In genomic region chr11:34355726-34356125, GRCh38 we compare ENCODE assay signal across 10 cellular contexts. TPM values are rescaled to one million over a fixed set of nuclear protein-coding genes. Genes with fewer than 3 reads are reported as not detected.
DNase-seq lines count a peak whose midpoint lies in the region; ATAC-seq and TF ChIP-seq lines count a peak whose summit lies in the region.
"Had no signal": no experiment of that assay in that cellular context is flagged by ENCODE, and none has a peak within 500 bp of the region (broad histone marks: within the 10 kb centered on the region; RNA-seq: fewer than 3 reads in every experiment).

No MANE protein-coding gene starts in this region.

- H3K79me1 ChIP-seq in H9 (ENCODE audit: insufficient read depth, low read depth, low read length, poor library complexity, severe bottlenecking) = no peaks in the 10 kb centered on the region

- no peak overlapping the region for H2BK12ac ChIP-seq in H9 (ENCODE audit: insufficient read length, low read depth, low read length)

- no peak overlapping the region for H4K91ac ChIP-seq in H9 (ENCODE audit: insufficient read length, low read depth, low read length)

- H2BK15ac ChIP-seq in H9 (ENCODE audit: low read depth, low read length) = no peak overlapping the region

- no peak overlapping the region for H2AK5ac ChIP-seq in H9 (ENCODE audit: insufficient read length, low read length)

- no peak overlapping the region for H3K27ac Mint-ChIP-seq in H9

- TF ChIP-seq CTCF in AG04450 (IDR thresholded peaks at IDR 0.05; ENCODE audit: low read depth, low read length) (no peak), H9 (conservative IDR thresholded peaks at IDR 0.05) (no peak), mammary epithelial cell (conservative IDR thresholded peaks at IDR 0.05 in 1 of 2, IDR thresholded peaks at IDR 0.05 in 1 of 2; ENCODE audit: extremely low read depth in 1 of 2, insufficient read depth in 1 of 2, low read depth in 1 of 2, low read length in 2 of 2) (no peak)

- DNase-seq in AG04450 (ENCODE audit: low read depth, low spot score) = no peak
- no peak for DNase-seq in H9
- no peak for DNase-seq in mammary epithelial cell
- DNase-seq in 8988T = no peak
- no peak for DNase-seq in posterior cingulate gyrus
- no peak for DNase-seq in DMS 273 (lab: John Stamatoyannopoulos, UW; ENCODE audit: unreplicated experiment)
- DNase-seq: activated effector memory CD4-positive, alpha-beta T cell treated with anti-CD3 and anti-CD28 coated beads, Interleukin-2, amount 50 U/mL, for 16 hours; SIG-M5 had no signal

- WGBS in H9 (ENCODE audit: extremely low coverage, insufficient read length, low lambda C conversion rate) = no CpG with 5 or more reads among the region's 3 CpGs
- 100% methylated on average over 3 of the region's 3 CpGs for WGBS in mammary epithelial cell (ENCODE audit: low coverage, missing lambda C conversion rate)

- no peak overlapping the region for H3K4ac ChIP-seq in H9 (ENCODE audit: low read depth, low read length)

- peak overlapping the region; percentile 70 for H3K4me2 ChIP-seq in H9 (ENCODE audit: insufficient read depth, insufficient read length, low read length)
- peak overlapping the region; percentile 98 for H3K4me2 ChIP-seq in mammary epithelial cell (ENCODE audit: insufficient read depth, low read depth, low read length)

- POLR2A ChIA-PET in AG04450 (lab: Yijun Ruan, JAX) = no interaction called here

- no peak overlapping the region for H3K14ac ChIP-seq in H9 (ENCODE audit: insufficient read depth, low read length)

- in situ Hi-C loops in mammary epithelial cell (cut with MboI; ENCODE audit: low sequenced_read_pairs in 2 of 2) = loop anchor here in 1 of 2 donors (5.0 to 25.0 kb wide), 4 partner anchors 161 to 493 kb away; no protein-coding TSS in a partner anchor

- H3K27me3 ChIP-seq in AG04450 (ENCODE audit: control insufficient read depth, insufficient read depth, low read length) (peaks cover 16% of the 10 kb centered on the region), H9 (ENCODE audit: insufficient read depth, low read length) (peaks cover 13% of the 10 kb centered on the region; the same call in 1 of the 2 replicates), mammary epithelial cell (ENCODE audit: insufficient read depth, low read length) (no peaks in the 10 kb centered on the region), mucosa of rectum (ENCODE audit: control insufficient read depth in 2 of 2, insufficient read depth in 2 of 2, low read length in 2 of 2) (peaks cover 17 to 18% of the 10 kb centered on the region in 2 donors)

- no peak overlapping the region for H2BK5ac ChIP-seq in H9 (ENCODE audit: insufficient read length, low read length)

- H3K23me2 ChIP-seq in H9 (ENCODE audit: insufficient read length, low read depth, low read length, poor library complexity, severe bottlenecking) = peaks cover 25% of the 10 kb centered on the region

- H3K27me3 Mint-ChIP-seq in H9 (ENCODE audit: low read depth) = peaks cover 41% of the 10 kb centered on the region

- no peak overlapping the region for H3K23ac ChIP-seq in H9 (ENCODE audit: insufficient read length, low read depth, low read length)

- H3K9me3 Mint-ChIP-seq in H9 = no peaks in the 10 kb centered on the region

- H3K36me3 ChIP-seq in mammary epithelial cell (ENCODE audit: insufficient read depth, low read length) (no peaks in the 10 kb centered on the region), mucosa of rectum (ENCODE audit: control insufficient read depth in 2 of 2, insufficient read depth in 2 of 2, low read length in 2 of 2) (no peaks in the 10 kb centered on the region)

- no peak overlapping the region for H4K8ac ChIP-seq in H9 (replicated peaks; ENCODE audit: insufficient read length, low read depth, low read length)

- dilution Hi-C loops in mammary epithelial cell (cut with HindIII; ENCODE audit: low sequenced_read_pairs) = no loop called here

- peak overlapping the region; percentile 70 to 80 for H3K4me3 Mint-ChIP-seq in H9

- peaks cover 16 to 29% of the 10 kb centered on the region in 2 experiments for H3K4me1 Mint-ChIP-seq in H9

- H3K4me1 ChIP-seq in H9 (ENCODE audit: insufficient read depth, low read length) (peaks cover 2% of the 10 kb centered on the region; the same call in 1 of the 2 replicates), mammary epithelial cell (ENCODE audit: insufficient read depth, low read length) (peaks cover 33% of the 10 kb centered on the region), mucosa of rectum (ENCODE audit: control insufficient read depth in 2 of 2, insufficient read depth in 2 of 2, low read length in 2 of 2) (peaks cover 16 to 22% of the 10 kb centered on the region in 2 donors)

- H2BK20ac ChIP-seq in H9 (ENCODE audit: low read depth, low read length, poor library complexity, severe bottlenecking) = no peak overlapping the region

- H3K27ac ChIP-seq in AG04450 (ENCODE audit: low read depth, low read length) = no peak overlapping the region
- H3K27ac ChIP-seq in H9 (ENCODE audit: insufficient read length, low read depth, low read length) = no peak overlapping the region
- no peak overlapping the region for H3K27ac ChIP-seq in mammary epithelial cell (ENCODE audit: insufficient read depth, low read depth, low read length)
- H3K27ac ChIP-seq in mucosa of rectum (ENCODE audit: low read depth in 2 of 2, low read length in 2 of 2) = no peak overlapping the region

- ATAC-seq in HG02623 (IDR thresholded peaks at IDR 0.05; ENCODE audit: unreplicated experiment) = no peak

- H2BK120ac ChIP-seq in H9 (ENCODE audit: low read depth, low read length, poor library complexity, severe bottlenecking) = no peak overlapping the region

- no peaks in the 10 kb centered on the region for H3K36me3 Mint-ChIP-seq in H9 (ENCODE audit: insufficient read depth in 1 of 3, low read depth in 3 of 3)

- H3K9ac ChIP-seq in H9 (ENCODE audit: extremely low read depth, insufficient read length, low read length) (no peak overlapping the region), mammary epithelial cell (ENCODE audit: insufficient read depth, low read length) (no peak overlapping the region), mucosa of rectum (ENCODE audit: low read depth in 1 of 2, low read length in 2 of 2) (no peak overlapping the region)

- no peak overlapping the region for H2AFZ ChIP-seq in H9 (ENCODE audit: low read length)
- no peak overlapping the region for H2AFZ ChIP-seq in mammary epithelial cell (ENCODE audit: low read depth, low read length)

- peak overlapping the region; percentile 17 for H3K4me3 ChIP-seq in AG04450 (ENCODE audit: low read depth, low read length)
- H3K4me3 ChIP-seq in mammary epithelial cell (replicated peaks in 1 of 3; ENCODE audit: insufficient read depth in 1 of 3, low read depth in 2 of 3, low read length in 3 of 3) = peak overlapping the region in 2 of 3 experiments; percentile 54 to 67
- peak overlapping the region; percentile 68 to 76 for H3K4me3 ChIP-seq in mucosa of rectum (ENCODE audit: low read length in 2 of 2)

- intact Hi-C loops in mammary epithelial cell (cut with micrococcal nuclease) (loop anchor here (5.0 kb wide), 2 partner anchors 163 to 303 kb away; partner anchors contain the start of gene CAPRIN1), posterior cingulate gyrus (cut with DNase I) (loop anchor here (5.0 kb wide), 3 partner anchors 248 to 498 kb away; partner anchors contain the start of genes CAPRIN1 and NAT10)

- H3K9me3 ChIP-seq in AG04450 (ENCODE audit: control insufficient read depth, insufficient read depth, low read length) (no peaks in the 10 kb centered on the region; the same call in 1 of the 2 replicates), H9 (ENCODE audit: control insufficient read depth, low read depth, low read length) (no peaks in the 10 kb centered on the region), mammary epithelial cell (replicated peaks; ENCODE audit: insufficient read depth, low read length) (no peaks in the 10 kb centered on the region), mucosa of rectum (ENCODE audit: control insufficient read depth in 2 of 2, low read length in 2 of 2) (no peaks in the 10 kb centered on the region)

- no peaks in the 10 kb centered on the region for H4K20me1 ChIP-seq in H9 (ENCODE audit: control insufficient read depth, insufficient read depth, insufficient read length)
- H4K20me1 ChIP-seq in mammary epithelial cell (ENCODE audit: insufficient read depth, low read length) = no peaks in the 10 kb centered on the region

- H3K79me2 ChIP-seq in H9 (ENCODE audit: insufficient read depth, low read length) = 0 out of 2 replicates have a peak, but pooled peaks cover 2% of the 10 kb centered on the region
- peaks cover 24% of the 10 kb centered on the region for H3K79me2 ChIP-seq in mammary epithelial cell (ENCODE audit: insufficient read depth, low read length)

- H3T11ph ChIP-seq in H9 (ENCODE audit: low read length) = no peak overlapping the region

- no peak overlapping the region for H3K56ac ChIP-seq in H9 (ENCODE audit: insufficient read length, low read depth, low read length)

- CTCF ChIA-PET in AG04450 (lab: Charles Lee) (interaction anchor here (0.6 to 6.3 kb wide), 2 partner anchors 83 to 180 kb away, joined by 4 to 77 read pairs; no protein-coding TSS in a partner anchor), mammary epithelial cell (lab: Charles Lee; ENCODE audit: low non-redundant PET) (no interaction called here)

- TSS peak; percentile 6 for BruUV-seq in mammary epithelial cell (replicated peaks; lab: Mats Ljungman, UMichigan)

- H4K5ac ChIP-seq in H9 (ENCODE audit: insufficient read length, low read depth, low read length) = no peak overlapping the region

- no peak overlapping the region for H3K18ac ChIP-seq in H9 (ENCODE audit: insufficient read length, low read depth, low read length)

RNA-seq across cellular contexts. Expression of gene ABTB2, which starts 2.1 kb away (rescaled TPM):
- 0.43 and 0.58 TPM in 2 replicates for polyA plus RNA-seq in AG04450 (2011; rRNA removed)
- 0.64 and 0.74 TPM in 2 replicates for polyA minus RNA-seq in AG04450 (2011; rRNA and poly(A)+ RNA removed)
- total RNA-seq in H9 (2021) = 5.3 and 5.5 TPM in 2 replicates
- total RNA-seq in mammary epithelial cell = 1 to 10 TPM; 5.1 to 8.0 TPM
- 2.3 TPM for polyA plus RNA-seq in mammary epithelial cell
- polyA minus RNA-seq in mammary epithelial cell = 1.0 TPM

Comparison
In these comparisons a context has a peak if more than half of its experiments do, and no peak if none do; other contexts are left out.
1. H3K4me3 ChIP-seq: peak in every context shown above with its lines; median percentile 72 in mucosa of rectum; 60 in mammary epithelial cell; 17 in AG04450.